Comparison of ENCODE assay signal across 8 cellular contexts in the genomic region with DNA sequence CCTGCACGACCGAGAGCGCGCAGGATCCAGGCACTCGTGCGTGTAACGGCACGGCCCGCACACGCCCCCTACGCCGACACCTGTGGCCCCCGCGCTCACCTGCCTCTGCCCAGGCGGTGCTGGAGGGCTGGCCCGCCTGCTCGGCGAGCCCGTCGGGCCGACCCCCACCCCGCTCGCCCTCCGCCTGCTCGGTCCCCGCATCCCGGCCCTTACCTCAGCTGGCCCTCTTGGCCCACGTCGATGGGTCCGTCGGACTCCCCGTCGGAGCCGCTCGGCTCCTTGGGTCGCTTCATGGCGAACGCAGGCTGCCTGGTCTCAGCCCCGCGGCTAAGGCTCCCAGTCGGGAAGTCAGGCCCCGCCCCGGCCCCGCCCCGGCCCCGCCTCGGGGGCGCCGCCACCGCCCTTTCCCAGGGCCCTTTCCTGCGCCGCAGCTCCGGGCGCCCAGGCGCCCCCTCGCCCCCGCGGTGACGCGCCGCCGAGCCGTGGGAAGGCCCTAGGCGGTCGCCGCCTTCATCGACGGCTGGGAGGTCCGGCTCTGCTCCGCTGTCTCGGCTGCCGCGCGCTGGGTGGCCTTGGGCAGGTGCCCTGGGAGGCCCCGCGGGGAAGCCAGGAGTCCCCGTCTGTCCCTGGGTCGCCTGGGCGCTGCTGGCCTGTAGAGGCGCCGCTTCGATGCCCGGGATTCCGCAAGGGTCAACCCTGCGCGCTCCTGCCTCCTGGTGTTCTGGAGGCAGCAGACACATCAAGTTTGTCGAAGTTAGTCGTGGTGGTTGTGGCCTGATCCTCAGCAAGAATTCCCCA. TPM values are rescaled to one million over a fixed set of nuclear protein-coding genes. Genes with fewer than 3 reads are reported as not detected.
DNase-seq lines count a peak whose midpoint lies in the region; ATAC-seq and TF ChIP-seq lines count a peak whose summit lies in the region.

HEYL (minus strand) TSS at position 311 of the 798 bp plus-strand sequence; CDS start at position 293, 18 bp downstream.

- no peaks in the 10 kb centered on the region for H3K4me1 Mint-ChIP-seq in activated CD8-positive, alpha-beta memory T cell treated with anti-CD3 and anti-CD28 coated beads, Interleukin-2, amount 10 ng/mL, durations not matched to agents 7 days and 5 days
- H3K4me1 Mint-ChIP-seq in naive B cell, result peaks cover 0 to 2% (median 0%) of the 10 kb centered on the region in 3 donors

- H3K9me3 Mint-ChIP-seq in activated CD8-positive, alpha-beta memory T cell treated with anti-CD3 and anti-CD28 coated beads, Interleukin-2, amount 10 ng/mL, durations not matched to agents 7 days and 5 days (ENCODE audit: low read depth), result no peaks in the 10 kb centered on the region
- peaks cover 0 to 6% (median 2%) of the 10 kb centered on the region in 7 donors for H3K9me3 Mint-ChIP-seq in naive B cell

- H3K27me3 Mint-ChIP-seq in activated CD8-positive, alpha-beta memory T cell treated with anti-CD3 and anti-CD28 coated beads, Interleukin-2, amount 10 ng/mL, durations not matched to agents 7 days and 5 days, result peaks cover 59% of the 10 kb centered on the region
- H3K27me3 Mint-ChIP-seq in naive B cell, result peaks cover 42 to 59% (median 59%) of the 10 kb centered on the region in 3 donors

- H3K27ac Mint-ChIP-seq in activated CD8-positive, alpha-beta memory T cell treated with anti-CD3 and anti-CD28 coated beads, Interleukin-2, amount 10 ng/mL, durations not matched to agents 7 days and 5 days, result no peak within 1 kb of the TSS
- peak within 1 kb of the TSS in 1 of 6 donors; percentile 9 for H3K27ac Mint-ChIP-seq in naive B cell

- no peak for TF ChIP-seq POLR2A in erythroblast (IDR thresholded peaks at IDR 0.05; ENCODE audit: low read length)

- peak; percentile 94 for ATAC-seq in activated CD8-positive, alpha-beta memory T cell treated with anti-CD3 and anti-CD28 coated beads, Interleukin-2, amount 10 ng/mL, durations not matched to agents 7 days and 5 days
- ATAC-seq in naive B cell (ENCODE audit: low read depth in 2 of 2) (peak; percentile 75 to 78), HG03196 (IDR thresholded peaks at IDR 0.05; ENCODE audit: unreplicated experiment) (no peak), GM19035 (IDR thresholded peaks at IDR 0.05; ENCODE audit: unreplicated experiment) (no peak)

- DNase-seq in GM20000 (ENCODE audit: low spot score), result peak; percentile 83
- peak; percentile 62 for DNase-seq in NCI-H69 (lab: John Stamatoyannopoulos, UW)
- DNase-seq in activated CD8-positive, alpha-beta memory T cell treated with anti-CD3 and anti-CD28 coated beads, Interleukin-2, amount 10 ng/mL, durations not matched to agents 7 days and 5 days, result peak; percentile 64
- peak; percentile 31 to 40 for DNase-seq in erythroblast (lab: John Stamatoyannopoulos, UW)
- DNase-seq in naive B cell, result peak; percentile 23
- DNase-seq in stimulated activated naive CD4-positive, alpha-beta T cell treated with Interleukin-2 at 50 U/mL for 16 hours (lab: John Stamatoyannopoulos, UW), result peak; percentile 59

- TF ChIP-seq CTCF in GM20000 (IDR thresholded peaks at IDR 0.05; ENCODE audit: extremely low read depth, missing control alignments), result no peak

- H3K4me3 Mint-ChIP-seq in activated CD8-positive, alpha-beta memory T cell treated with anti-CD3 and anti-CD28 coated beads, Interleukin-2, amount 10 ng/mL, durations not matched to agents 7 days and 5 days, result peak within 1 kb of the TSS; percentile 25
- peak within 1 kb of the TSS; percentile 52 to 82 (median 78) for H3K4me3 Mint-ChIP-seq in naive B cell

- no peaks in the 10 kb centered on the region for H3K36me3 Mint-ChIP-seq in activated CD8-positive, alpha-beta memory T cell treated with anti-CD3 and anti-CD28 coated beads, Interleukin-2, amount 10 ng/mL, durations not matched to agents 7 days and 5 days
- no peaks in the 10 kb centered on the region for H3K36me3 Mint-ChIP-seq in naive B cell

- CTCF ChIA-PET in activated CD8-positive, alpha-beta memory T cell treated with anti-CD3 and anti-CD28 coated beads, Interleukin-2, amount 10 ng/mL, durations not matched to agents 7 days and 5 days (lab: Charles Lee), result interaction anchor here (0.8 to 4.1 kb wide), 3 partner anchors 13 to 35 kb away, joined by 3 to 23 read pairs (median 12); no protein-coding TSS in a partner anchor

RNA-seq across cellular contexts. Expression of gene HEYL, which starts in this region (rescaled TPM):
- total RNA-seq in activated CD8-positive, alpha-beta memory T cell treated with anti-CD3 and anti-CD28 coated beads, Interleukin-2, amount 10 ng/mL, durations not matched to agents 7 days and 5 days, result not detected
- not detected for polyA plus RNA-seq in naive B cell (ENCODE audit: low read depth in 6 of 6)

Comparison
In these comparisons a context has a peak if more than half of its experiments do, and no peak if none do; other contexts are left out.
1. Peak in DNase-seq and ATAC-seq in activated CD8-positive, alpha-beta memory T cell treated with anti-CD3 and anti-CD28 coated beads, Interleukin-2, amount 10 ng/mL, durations not matched to agents 7 days and 5 days; RNA of the gene not detected or under 1 TPM.
2. Peak in DNase-seq and ATAC-seq in naive B cell; RNA of the gene not detected or under 1 TPM.
3. DNase-seq: peak in every context shown above with its lines; median percentile 83 in GM20000; 64 in activated CD8-positive, alpha-beta memory T cell treated with anti-CD3 and anti-CD28 coated beads, Interleukin-2, amount 10 ng/mL, durations not matched to agents 7 days and 5 days; 62 in NCI-H69; 59 in stimulated activated naive CD4-positive, alpha-beta T cell treated with Interleukin-2 at 50 U/mL for 16 hours; 36 in erythroblast; 23 in naive B cell.